ENCODE assay signal across 11 cellular contexts in genomic region chr11:68011046-68011943, GRCh38. TPM values are rescaled to one million over a fixed set of nuclear protein-coding genes. Genes with fewer than 3 reads are reported as not detected.
A peak's percentile ranks its signal among the peaks of the same experiment; 100 is the strongest.
DNase-seq lines count a peak whose midpoint lies in the region; ATAC-seq and TF ChIP-seq lines count a peak whose summit lies in the region.
"Had no signal": no experiment of that assay in that cellular context is flagged by ENCODE, and none has a peak within 500 bp of the region (broad histone marks: within the 10 kb centered on the region; RNA-seq: fewer than 3 reads in every experiment).

No MANE protein-coding gene starts in this region.

- no peak for ATAC-seq in HG02588 (IDR thresholded peaks at IDR 0.05; ENCODE audit: unreplicated experiment)
- ATAC-seq in HG02610 (IDR thresholded peaks at IDR 0.05; ENCODE audit: unreplicated experiment), result no peak
- ATAC-seq: foreskin keratinocyte had no signal

- H3K36me3 ChIP-seq in Caco-2 (ENCODE audit: control insufficient read depth, insufficient read depth, low read length) (no peaks in the 10 kb centered on the region), SJCRH30 (no peaks in the 10 kb centered on the region)

- TF ChIP-seq CTCF in Caco-2 (IDR thresholded peaks at IDR 0.05; ENCODE audit: insufficient read depth in 1 of 2, low read depth in 1 of 2, low read length in 1 of 2, severe bottlenecking in 1 of 2, unreplicated experiment in 1 of 2) (no peak), fibroblast of villous mesenchyme (IDR thresholded peaks at IDR 0.05; ENCODE audit: insufficient read depth, low read depth, low read length) (no peak)

- H3K4me1 ChIP-seq in Caco-2 (peaks cover 54% of the 10 kb centered on the region), SJCRH30 (peaks cover 42% of the 10 kb centered on the region)

- CTCF ChIA-PET in Caco-2 (lab: Charles Lee), result interaction anchor here (0.9 to 1.7 kb wide), 2 partner anchors 56 to 198 kb away, joined by 3 to 9 read pairs; no protein-coding TSS in a partner anchor

- POLR2A ChIA-PET in Caco-2 (lab: Charles Lee), result no interaction called here

- intact Hi-C loops in Caco-2 (cut with micrococcal nuclease; ENCODE audit: unreplicated experiment), result no loop called here

- H3K27me3 ChIP-seq in Caco-2 (replicated peaks; ENCODE audit: control insufficient read depth, insufficient read depth, low read length), result no peaks in the 10 kb centered on the region
- H3K27me3 ChIP-seq in SJCRH30, result no peaks in the 10 kb centered on the region
- H3K27me3 ChIP-seq: foreskin keratinocyte had no signal

- H3K9me3 ChIP-seq in Caco-2, result no peaks in the 10 kb centered on the region
- no peaks in the 10 kb centered on the region for H3K9me3 ChIP-seq in SJCRH30 (replicated peaks)

- H3K27ac Mint-ChIP-seq in Caco-2 (ENCODE audit: unreplicated experiment), result peak overlapping the region; percentile 87

- TSS peak; percentile 53 for BruUV-seq in Caco-2 (replicated peaks; lab: Mats Ljungman, UMichigan)

- H3K36me3 Mint-ChIP-seq in Caco-2 (ENCODE audit: insufficient read depth, unreplicated experiment), result peaks cover 7% of the 10 kb centered on the region

- peaks cover 30% of the 10 kb centered on the region for H3K4me1 Mint-ChIP-seq in Caco-2 (ENCODE audit: low read depth, unreplicated experiment)

- no peaks in the 10 kb centered on the region for H3K9me3 Mint-ChIP-seq in Caco-2 (ENCODE audit: unreplicated experiment)

- no peak for DNase-seq in Caco-2
- DNase-seq in SJCRH30, result peak in 1 of 2 experiments; percentile 2
- no peak for DNase-seq in fibroblast of villous mesenchyme (ENCODE audit: low read depth)
- no peak for DNase-seq in skeletal muscle cell (ENCODE audit: low read depth)
- DNase-seq in NCI-H146 (lab: John Stamatoyannopoulos, UW), result no peak
- DNase-seq in activated T-cell treated with anti-CD3 and anti-CD28 coated beads for 4 hours, result no peak
- DNase-seq: DMS153, foreskin keratinocyte, NCI-H1105 treated with DMSO at 0.1 percent for 48 hours had no signal

- H3K27ac ChIP-seq in SJCRH30, result peak overlapping the region; percentile 83
- H3K27ac ChIP-seq: foreskin keratinocyte had no signal

- H3K4me3 ChIP-seq in Caco-2 (ENCODE audit: low read depth, low read length) (no peak overlapping the region), SJCRH30 (peak overlapping the region; percentile 51), fibroblast of villous mesenchyme (ENCODE audit: low read depth, low read length) (peak overlapping the region; percentile 72), skeletal muscle cell (ENCODE audit: low read depth, low read length) (peak overlapping the region; percentile 40)

- no peaks in the 10 kb centered on the region for H3K27me3 Mint-ChIP-seq in Caco-2 (ENCODE audit: insufficient read depth, unreplicated experiment)

- H3K4me3 Mint-ChIP-seq in Caco-2 (ENCODE audit: unreplicated experiment), result peak overlapping the region; percentile 79

RNA-seq across cellular contexts. Expression of gene ALDH3B1, which starts 1.2 kb away (rescaled TPM):
- 8.2 and 9.1 TPM in 2 replicates for total RNA-seq in Caco-2 (2022)
- total RNA-seq in SJCRH30 (2014; rRNA removed; shearing (Covaris generic)), result 0.51 and 0.53 TPM in 2 replicates
- 20.7 and 27.1 TPM in 2 replicates for total RNA-seq in fibroblast of villous mesenchyme
- total RNA-seq: foreskin keratinocyte had no signal

RNA-seq across cellular contexts. Expression of gene UNC93B1, which starts 7.4 kb away (rescaled TPM):
- total RNA-seq in Caco-2 (2022), result 26.5 and 29.3 TPM in 2 replicates
- total RNA-seq in SJCRH30 (2014; rRNA removed; shearing (Covaris generic)), result not detected in 2 replicates
- total RNA-seq in fibroblast of villous mesenchyme, result 14.7 and 17.7 TPM in 2 replicates

RNA-seq across cellular contexts. Expression of gene NDUFS8, which starts 19.2 kb away (rescaled TPM):
- 309 and 334 TPM in 2 replicates for total RNA-seq in Caco-2 (2022)
- total RNA-seq in SJCRH30 (2014; rRNA removed; shearing (Covaris generic)), result 77.7 and 103 TPM in 2 replicates
- total RNA-seq in fibroblast of villous mesenchyme, result 85.9 and 128 TPM in 2 replicates

RNA-seq across cellular contexts. Expression of gene TCIRG1, which starts 27.5 kb away (rescaled TPM):
- total RNA-seq in Caco-2 (2022) (2.7 and 2.8 TPM in 2 replicates), fibroblast of villous mesenchyme (134 and 152 TPM in 2 replicates)
- total RNA-seq in SJCRH30 (2014; rRNA removed; shearing (Covaris generic)), result 2.7 and 6.1 TPM in 2 replicates

Comparison
In these comparisons a context has a peak if more than half of its experiments do, and no peak if none do; other contexts are left out.
1. RNA of gene UNC93B1, which starts 7.4 kb away (total RNA-seq): 26.5 to 29.3 TPM in Caco-2 and 14.7 to 17.7 TPM in fibroblast of villous mesenchyme; not detected in SJCRH30; every median in the first group is over 10 times any median in the second.